16 cellular contexts compared by ENCODE assay signal in the genomic region with DNA sequence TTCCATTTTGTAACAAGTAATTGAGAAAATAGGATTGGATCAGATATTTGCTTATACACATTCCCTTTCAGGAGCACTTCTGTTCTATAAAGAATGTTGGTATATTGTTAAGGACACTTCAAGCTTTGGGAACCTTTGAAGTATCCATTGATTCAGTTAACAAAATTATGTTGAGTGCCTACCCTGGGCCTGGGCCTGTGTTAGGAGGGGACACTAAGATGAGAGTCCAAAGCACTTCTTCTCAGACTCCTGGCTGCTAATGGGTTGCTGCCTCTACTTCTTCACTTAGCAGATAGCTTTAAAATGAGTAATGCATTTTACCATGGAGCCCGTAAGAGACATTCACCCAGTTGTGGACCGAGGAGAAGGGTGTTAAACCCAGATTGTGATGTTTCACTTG. TPM values are rescaled to one million over a fixed set of nuclear protein-coding genes. Genes with fewer than 3 reads are reported as not detected.
DNase-seq lines count a peak whose midpoint lies in the region; ATAC-seq lines count a peak whose summit lies in the region.
"Had no signal": no experiment of that assay in that cellular context is flagged by ENCODE, and none has a peak within 500 bp of the region (broad histone marks: within the 10 kb centered on the region; RNA-seq: fewer than 3 reads in every experiment).

No MANE protein-coding gene starts in this region.

- intact Hi-C loops in activated T-helper 2 cell treated with anti-CD3 and anti-CD28 coated beads, Interferon-gamma antibody, Interleukin-2, Interleukin-4, amounts not matched to agents 10 μg/mL and 5 μg/mL and 100 μg/mL, durations not matched to agents 14 hours and 24 hours and 36 hours (cut with micrococcal nuclease) = no loop called here

- no peaks in the 10 kb centered on the region for H3K9me3 Mint-ChIP-seq in activated T-cell treated with anti-CD3 and anti-CD28 coated beads, Interleukin-2, amount 50 U/mL, for 72 hours
- H3K9me3 Mint-ChIP-seq in IgD-negative memory B cell = no peaks in the 10 kb centered on the region
- H3K9me3 Mint-ChIP-seq in activated T-helper 2 cell treated with anti-CD3 and anti-CD28 coated beads, Interferon-gamma antibody, Interleukin-2, Interleukin-4, amounts not matched to agents 10 μg/mL and 5 μg/mL and 100 μg/mL, durations not matched to agents 14 hours and 24 hours and 36 hours = no peaks in the 10 kb centered on the region
- H3K9me3 Mint-ChIP-seq in stimulated activated effector memory CD8-positive, alpha-beta T cell treated with anti-CD3 and anti-CD28 coated beads, Interleukin-12 subunit alpha, Interleukin-12 subunit beta, amount 100 ng/mL, for 72 hours = no peaks in the 10 kb centered on the region
- H3K9me3 Mint-ChIP-seq: GM23338 had no signal

- no peaks in the 10 kb centered on the region for H3K4me1 Mint-ChIP-seq in activated T-cell treated with anti-CD3 and anti-CD28 coated beads, Interleukin-2, amount 50 U/mL, for 72 hours (ENCODE audit: low read depth)
- H3K4me1 Mint-ChIP-seq in IgD-negative memory B cell = peaks cover 43 to 53% (median 45%) of the 10 kb centered on the region in 3 donors
- H3K4me1 Mint-ChIP-seq in activated T-helper 2 cell treated with anti-CD3 and anti-CD28 coated beads, Interferon-gamma antibody, Interleukin-2, Interleukin-4, amounts not matched to agents 10 μg/mL and 5 μg/mL and 100 μg/mL, durations not matched to agents 14 hours and 24 hours and 36 hours (ENCODE audit: low read depth) = peaks cover 27% of the 10 kb centered on the region
- H3K4me1 Mint-ChIP-seq in stimulated activated effector memory CD8-positive, alpha-beta T cell treated with anti-CD3 and anti-CD28 coated beads, Interleukin-12 subunit alpha, Interleukin-12 subunit beta, amount 100 ng/mL, for 72 hours = peaks cover 15% of the 10 kb centered on the region

- ATAC-seq in activated T-cell treated with anti-CD3 and anti-CD28 coated beads, Interleukin-2, amount 50 U/mL, for 72 hours (replicated peaks in 1 of 2) = no peak
- ATAC-seq in stimulated activated effector memory CD8-positive, alpha-beta T cell treated with anti-CD3 and anti-CD28 coated beads, Interleukin-12 subunit alpha, Interleukin-12 subunit beta, amount 100 ng/mL, for 72 hours = no peak
- ATAC-seq in HG03432 (IDR thresholded peaks at IDR 0.05; ENCODE audit: unreplicated experiment) = no peak
- ATAC-seq: GM23338, sciatic nerve had no signal

- DNase-seq in activated T-cell treated with anti-CD3 and anti-CD28 coated beads, Interleukin-2, amount 50 U/mL, for 72 hours = no peak
- DNase-seq in activated T-cell treated with anti-CD3 and anti-CD28 coated beads, Interleukin-2, amount 50 U/mL, for 1 hour = no peak
- DNase-seq in activated T-helper 2 cell treated with anti-CD3 and anti-CD28 coated beads, Interferon-gamma antibody, Interleukin-2, Interleukin-4, amounts not matched to agents 10 μg/mL and 5 μg/mL and 100 μg/mL, durations not matched to agents 14 hours and 24 hours and 36 hours (ENCODE audit: low spot score) = no peak
- DNase-seq in stimulated activated effector memory CD8-positive, alpha-beta T cell treated with anti-CD3 and anti-CD28 coated beads, Interleukin-12 subunit alpha, Interleukin-12 subunit beta, amount 100 ng/mL, for 72 hours (ENCODE audit: low spot score in 2 of 2) = no peak
- DNase-seq in NCI-H2227 treated with DMSO at 0.1 percent for 48 hours (lab: John Stamatoyannopoulos, UW) = no peak
- DNase-seq: activated CD4-positive, CD25-positive, alpha-beta regulatory T cell treated with anti-CD3 and anti-CD28 coated beads, Interleukin-2, amount 50 U/mL, for 72 hours; dorsolateral prefrontal cortex; foreskin melanocyte; left ventricle myocardium inferior; MG63; Right ventricle myocardium superior; stimulated activated CD4-positive, alpha-beta T cell treated with anti-CD3 and anti-CD28 coated beads, Interleukin-15, amount 100 ng/mL, for 24 hours had no signal

- H3K36me3 Mint-ChIP-seq in activated T-cell treated with anti-CD3 and anti-CD28 coated beads, Interleukin-2, amount 50 U/mL, for 72 hours (ENCODE audit: insufficient read depth in 2 of 2) = peaks cover 12 to 22% of the 10 kb centered on the region in 2 donors
- H3K36me3 Mint-ChIP-seq in IgD-negative memory B cell = peaks cover 3% of the 10 kb centered on the region
- peaks cover 50% of the 10 kb centered on the region for H3K36me3 Mint-ChIP-seq in activated T-helper 2 cell treated with anti-CD3 and anti-CD28 coated beads, Interferon-gamma antibody, Interleukin-2, Interleukin-4, amounts not matched to agents 10 μg/mL and 5 μg/mL and 100 μg/mL, durations not matched to agents 14 hours and 24 hours and 36 hours (ENCODE audit: low read depth)
- peaks cover 57% of the 10 kb centered on the region for H3K36me3 Mint-ChIP-seq in stimulated activated effector memory CD8-positive, alpha-beta T cell treated with anti-CD3 and anti-CD28 coated beads, Interleukin-12 subunit alpha, Interleukin-12 subunit beta, amount 100 ng/mL, for 72 hours

- H3K4me3 Mint-ChIP-seq in activated T-cell treated with anti-CD3 and anti-CD28 coated beads, Interleukin-2, amount 50 U/mL, for 72 hours = peak overlapping the region in 1 of 2 donors; percentile 65
- H3K4me3 Mint-ChIP-seq in IgD-negative memory B cell = peak overlapping the region in 2 of 4 donors; percentile 68 to 90
- no peak overlapping the region for H3K4me3 Mint-ChIP-seq in activated T-helper 2 cell treated with anti-CD3 and anti-CD28 coated beads, Interferon-gamma antibody, Interleukin-2, Interleukin-4, amounts not matched to agents 10 μg/mL and 5 μg/mL and 100 μg/mL, durations not matched to agents 14 hours and 24 hours and 36 hours (ENCODE audit: low read depth)
- peak overlapping the region; percentile 21 for H3K4me3 Mint-ChIP-seq in stimulated activated effector memory CD8-positive, alpha-beta T cell treated with anti-CD3 and anti-CD28 coated beads, Interleukin-12 subunit alpha, Interleukin-12 subunit beta, amount 100 ng/mL, for 72 hours
- H3K4me3 Mint-ChIP-seq: GM23338 had no signal

- peak overlapping the region; percentile 92 for H3K27ac Mint-ChIP-seq in activated T-cell treated with anti-CD3 and anti-CD28 coated beads, Interleukin-2, amount 50 U/mL, for 72 hours
- peak overlapping the region in 2 of 3 donors; percentile 42 to 59 for H3K27ac Mint-ChIP-seq in IgD-negative memory B cell
- peak overlapping the region; percentile 23 for H3K27ac Mint-ChIP-seq in activated T-helper 2 cell treated with anti-CD3 and anti-CD28 coated beads, Interferon-gamma antibody, Interleukin-2, Interleukin-4, amounts not matched to agents 10 μg/mL and 5 μg/mL and 100 μg/mL, durations not matched to agents 14 hours and 24 hours and 36 hours
- peak overlapping the region; percentile 58 for H3K27ac Mint-ChIP-seq in stimulated activated effector memory CD8-positive, alpha-beta T cell treated with anti-CD3 and anti-CD28 coated beads, Interleukin-12 subunit alpha, Interleukin-12 subunit beta, amount 100 ng/mL, for 72 hours
- H3K27ac Mint-ChIP-seq: GM23338 had no signal

- no peaks in the 10 kb centered on the region for H3K27me3 Mint-ChIP-seq in activated T-cell treated with anti-CD3 and anti-CD28 coated beads, Interleukin-2, amount 50 U/mL, for 72 hours (ENCODE audit: low read depth)
- H3K27me3 Mint-ChIP-seq in IgD-negative memory B cell = peaks cover 2% of the 10 kb centered on the region
- no peaks in the 10 kb centered on the region for H3K27me3 Mint-ChIP-seq in activated T-helper 2 cell treated with anti-CD3 and anti-CD28 coated beads, Interferon-gamma antibody, Interleukin-2, Interleukin-4, amounts not matched to agents 10 μg/mL and 5 μg/mL and 100 μg/mL, durations not matched to agents 14 hours and 24 hours and 36 hours (ENCODE audit: low read depth)

RNA-seq across cellular contexts. Expression of a gene that starts 40.3 kb away (rescaled TPM):
- 100 to 1,000 TPM; 138 TPM for total RNA-seq in activated T-cell treated with anti-CD3 and anti-CD28 coated beads, Interleukin-2, amount 50 U/mL, for 72 hours
- polyA plus RNA-seq in IgD-negative memory B cell = 73.8 TPM
- 93.2 and 94.6 TPM in 2 replicates for total RNA-seq in activated T-helper 2 cell treated with anti-CD3 and anti-CD28 coated beads, Interferon-gamma antibody, Interleukin-2, Interleukin-4, amounts not matched to agents 10 μg/mL and 5 μg/mL and 100 μg/mL, durations not matched to agents 14 hours and 24 hours and 36 hours

Comparison
In these comparisons a context has a peak if more than half of its experiments do, and no peak if none do; other contexts are left out.
1. H3K27ac Mint-ChIP-seq: peak in every context shown above with its lines; median percentile 92 in activated T-cell treated with anti-CD3 and anti-CD28 coated beads, Interleukin-2, amount 50 U/mL, for 72 hours; 58 in stimulated activated effector memory CD8-positive, alpha-beta T cell treated with anti-CD3 and anti-CD28 coated beads, Interleukin-12 subunit alpha, Interleukin-12 subunit beta, amount 100 ng/mL, for 72 hours; 50 in IgD-negative memory B cell; 23 in activated T-helper 2 cell treated with anti-CD3 and anti-CD28 coated beads, Interferon-gamma antibody, Interleukin-2, Interleukin-4, amounts not matched to agents 10 μg/mL and 5 μg/mL and 100 μg/mL, durations not matched to agents 14 hours and 24 hours and 36 hours.